ENCODE assay signal across 27 cellular contexts in the genomic region with DNA sequence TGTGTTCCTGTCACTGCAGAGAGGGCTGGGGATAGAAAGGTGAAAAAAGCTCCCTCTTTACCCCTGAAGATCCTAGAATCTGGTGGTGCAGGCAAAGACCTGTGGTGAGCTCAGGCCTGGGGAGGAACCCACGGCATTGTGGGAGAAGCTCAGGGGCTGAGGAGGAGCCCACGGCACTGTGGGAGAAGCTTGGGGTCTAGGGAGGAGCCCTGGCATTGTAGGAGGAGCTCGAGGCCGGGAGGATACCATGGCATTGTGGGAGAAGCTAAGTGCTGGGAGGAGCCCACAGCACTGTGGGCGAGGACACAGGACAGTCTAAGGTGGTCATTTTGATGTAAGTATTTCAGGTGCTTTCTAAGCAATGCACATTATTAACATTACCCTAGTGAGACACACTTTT.
"Had no signal": no experiment of that assay in that cellular context is flagged by ENCODE, and none has a peak within 500 bp of the region (broad histone marks: within the 10 kb centered on the region; RNA-seq: fewer than 3 reads in every experiment).

No MANE protein-coding gene starts in this region.

- H3K27ac ChIP-seq: colonic mucosa, epithelial cell of prostate, esophagus squamous epithelium, gastrocnemius medialis, ovary, tibial artery had no signal

- H3K27me3 ChIP-seq: body of pancreas, colonic mucosa, gastrocnemius medialis, ovary, sigmoid colon, tibial artery had no signal

- H3K4me3 ChIP-seq: body of pancreas, colonic mucosa, esophagus squamous epithelium, gastrocnemius medialis, ovary, sigmoid colon, tibial artery had no signal

- DNase-seq: activated CD4-positive, alpha-beta T cell treated with anti-CD3 and anti-CD28 coated beads for 36 hours; activated CD4-positive, alpha-beta T cell treated with anti-CD3 and anti-CD28 coated beads, Interleukin-2, amount 50 U/mL, for 4 hours; activated CD4-positive, CD25-positive, alpha-beta regulatory T cell; activated effector memory CD4-positive, alpha-beta T cell treated with Interleukin-2 at 50 U/mL for 16 hours; activated naive CD4-positive, alpha-beta T cell treated with Interleukin-2 at 50 U/mL for 16 hours; activated T-cell treated with anti-CD3 and anti-CD28 coated beads for 4 hours; anterior cingulate cortex; body of pancreas; colonic mucosa; effector CD8-positive, alpha-beta T cell; esophagus squamous epithelium; gastrocnemius medialis; hippocampal formation; left cardiac atrium; ovary; retina; sigmoid colon; small intestine; stimulated activated CD4-positive, alpha-beta T cell treated with anti-CD3 and anti-CD28 coated beads, Interleukin-4, amount 100 ng/mL, for 4 hours; stimulated activated CD8-positive, alpha-beta memory T cell treated with anti-CD3 and anti-CD28 coated beads, Interleukin-4, amount 100 ng/mL, for 48 hours; stimulated activated naive CD8-positive, alpha-beta T cell treated with anti-CD3 and anti-CD28 coated beads, Interleukin-15, amount 100 ng/mL, for 72 hours; substantia nigra; T-helper 1 cell; tibial artery had no signal

- ATAC-seq: activated CD4-positive, alpha-beta T cell treated with anti-CD3 and anti-CD28 coated beads for 36 hours; gastrocnemius medialis; left cardiac atrium; natural killer cell treated with Interleukin-12 subunit alpha and Interleukin-12 subunit beta and Interleukin-15 and Interleukin-18, amount 100 ng/mL, for 72 hours; stimulated activated memory B cell treated with anti-CD40 and anti-IgM and Interleukin-4, amounts not matched to agents 10 μg/mL and 1 μg/mL and 100 μg/mL, for 72 hours; stimulated activated naive CD8-positive, alpha-beta T cell treated with anti-CD3 and anti-CD28 coated beads, Interleukin-15, amount 100 ng/mL, for 72 hours had no signal

- H3K9me3 ChIP-seq: body of pancreas, colonic mucosa, esophagus squamous epithelium, gastrocnemius medialis, ovary, sigmoid colon, tibial artery had no signal

- H3K4me1 ChIP-seq: colonic mucosa, gastrocnemius medialis had no signal

- H3K36me3 ChIP-seq: colonic mucosa, esophagus squamous epithelium, gastrocnemius medialis, ovary, sigmoid colon, tibial artery had no signal
